Comparison of ENCODE assay signal across 1 cellular context in genomic region chr12:57069522-57069921, GRCh38.
A peak's percentile ranks its signal among the peaks of the same experiment; 100 is the strongest.
TF ChIP-seq lines count a peak whose summit lies in the region.

No MANE protein-coding gene starts in this region.

TF ChIP-seq in GM12878, 131 proteins besides CTCF, POLR2A, EP300 and RAD21 (continued from another document):
- TF ChIP-seq ZNF24 (IDR thresholded peaks at IDR 0.05) (no peak), PAX5 (IDR thresholded peaks at IDR 0.05; ENCODE audit: borderline replicate concordance, low read depth, low read length) (no peak), MTA3 (IDR thresholded peaks at IDR 0.05; ENCODE audit: borderline replicate concordance, low read length) (no peak), NR2F1 (conservative IDR thresholded peaks at IDR 0.05) (no peak), BACH1 (IDR thresholded peaks at IDR 0.05; ENCODE audit: borderline replicate concordance) (no peak), USF2 (IDR thresholded peaks at IDR 0.05; ENCODE audit: borderline replicate concordance, low read depth, low read length) (no peak), IRF4 (IDR thresholded peaks at IDR 0.05; ENCODE audit: low read depth, low read length) (0 out of 2 replicates have a peak, but pooled peaks have one; percentile 39), ZNF207 (IDR thresholded peaks at IDR 0.05; ENCODE audit: borderline replicate concordance) (no peak), CBFB (IDR thresholded peaks at IDR 0.05; ENCODE audit: low read depth) (peak; percentile 22; the same call in 1 of the 2 replicates), FOXK2 (IDR thresholded peaks at IDR 0.05) (no peak), KDM1A (IDR thresholded peaks at IDR 0.05; ENCODE audit: borderline replicate concordance) (no peak), NRF1 (conservative IDR thresholded peaks at IDR 0.05; ENCODE audit: low read depth, low read length) (no peak), TARDBP (IDR thresholded peaks at IDR 0.05; ENCODE audit: borderline replicate concordance) (0 out of 2 replicates have a peak, but pooled peaks have one; percentile 52), RB1 (IDR thresholded peaks at IDR 0.05; ENCODE audit: borderline replicate concordance) (no peak), RFX5 (IDR thresholded peaks at IDR 0.05; ENCODE audit: low read depth, low read length) (no peak), POLR2AphosphoS5 (IDR thresholded peaks at IDR 0.05; ENCODE audit: low read length) (no peak), NFXL1 (IDR thresholded peaks at IDR 0.05; ENCODE audit: borderline replicate concordance) (no peak), BRCA1 (IDR thresholded peaks at IDR 0.05; ENCODE audit: low read depth, low read length) (no peak), DPF2 (IDR thresholded peaks at IDR 0.05) (0 out of 2 replicates have a peak, but pooled peaks have one; percentile 22), NR2C2 (IDR thresholded peaks at IDR 0.05; ENCODE audit: borderline replicate concordance, control insufficient read depth, insufficient read length, low read depth) (no peak), HCFC1 (IDR thresholded peaks at IDR 0.05; ENCODE audit: low read length) (no peak), GATAD2B (conservative IDR thresholded peaks at IDR 0.05; ENCODE audit: low read depth) (no peak), IRF5 (IDR thresholded peaks at IDR 0.05; ENCODE audit: borderline replicate concordance) (no peak), SMC3 (IDR thresholded peaks at IDR 0.05; ENCODE audit: borderline replicate concordance, low read length) (peak; percentile 99), PKNOX1 (IDR thresholded peaks at IDR 0.05) (peak; percentile 77), SREBF1 (IDR thresholded peaks at IDR 0.05; ENCODE audit: low read length) (no peak), MYC (IDR thresholded peaks at IDR 0.05; ENCODE audit: insufficient read depth, insufficient read length, insufficient replicate concordance, low read length, severe bottlenecking) (no peak), JUND (IDR thresholded peaks at IDR 0.05; ENCODE audit: low read depth, low read length) (no peak), HDGF (IDR thresholded peaks at IDR 0.05) (no peak), STAT3 (IDR thresholded peaks at IDR 0.05; ENCODE audit: low read depth, low read length) (0 out of 2 replicates have a peak, but pooled peaks have one; percentile 30), E2F8 (IDR thresholded peaks at IDR 0.05; ENCODE audit: low read depth, partially characterized antibody) (no peak), MEF2B (IDR thresholded peaks at IDR 0.05; ENCODE audit: partially characterized antibody, poor library complexity, severe bottlenecking) (no peak), ZBTB40 (IDR thresholded peaks at IDR 0.05; ENCODE audit: borderline replicate concordance) (no peak), POLR2AphosphoS2 (IDR thresholded peaks at IDR 0.05; ENCODE audit: low read depth, low read length) (no peak), HSF1 (IDR thresholded peaks at IDR 0.05; ENCODE audit: low read depth, low read length) (no peak), WRNIP1 (IDR thresholded peaks at IDR 0.05; ENCODE audit: borderline replicate concordance, low read depth, low read length) (peak; percentile 93; the same call in 1 of the 2 replicates), YBX1 (IDR thresholded peaks at IDR 0.05) (no peak), E4F1 (IDR thresholded peaks at IDR 0.05; ENCODE audit: borderline replicate concordance, partially characterized antibody) (no peak), ZNF274 (IDR thresholded peaks at IDR 0.05; ENCODE audit: insufficient read depth, insufficient read length) (no peak), YY1 (IDR thresholded peaks at IDR 0.05; ENCODE audit: low read depth, low read length) (peak; percentile 71; the same call in 1 of the 2 replicates)
